In genomic region chr4:97349468-97350186, GRCh38 we compare ENCODE assay signal across 14 cellular contexts.
"Had no signal": no experiment of that assay in that cellular context is flagged by ENCODE, and none has a peak within 500 bp of the region (broad histone marks: within the 10 kb centered on the region; RNA-seq: fewer than 3 reads in every experiment).

No MANE protein-coding gene starts in this region.

- ATAC-seq: activated CD8-positive, alpha-beta T cell treated with anti-CD3 and anti-CD28 coated beads, Interleukin-2, amount 10 ng/mL, durations not matched to agents 7 days and 5 days; left lung; natural killer cell treated with Interleukin-12 subunit alpha and Interleukin-12 subunit beta and Interleukin-15 and Interleukin-18, amount 100 ng/mL, for 72 hours; sciatic nerve; stimulated activated memory B cell treated with anti-CD40 and anti-IgM and Interleukin-4, amounts not matched to agents 10 μg/mL and 1 μg/mL and 100 μg/mL, for 72 hours had no signal

- H3K27me3 Mint-ChIP-seq: natural killer cell treated with Interleukin-12 subunit alpha and Interleukin-12 subunit beta and Interleukin-15 and Interleukin-18, amount 100 ng/mL, for 72 hours; stimulated activated memory B cell treated with anti-CD40 and anti-IgM and Interleukin-4, amounts not matched to agents 10 μg/mL and 1 μg/mL and 100 μg/mL, for 72 hours had no signal

- DNase-seq: activated CD4-positive, alpha-beta T cell treated with anti-CD3 and anti-CD28 coated beads for 4 hours; activated CD8-positive, alpha-beta T cell treated with anti-CD3 and anti-CD28 coated beads, Interleukin-2, amount 10 ng/mL, durations not matched to agents 7 days and 5 days; activated naive CD4-positive, alpha-beta T cell treated with anti-CD3 and anti-CD28 coated beads for 36 hours; foreskin melanocyte; head of caudate nucleus; islet precursor cell; left lung; spleen; stimulated activated CD4-positive, alpha-beta T cell treated with anti-CD3 and anti-CD28 coated beads, Interleukin-1b, Interleukin-23, amount 100 ng/mL, for 48 hours; tibial artery; WERI-Rb-1 had no signal

- H3K27ac Mint-ChIP-seq: activated CD8-positive, alpha-beta T cell treated with anti-CD3 and anti-CD28 coated beads, Interleukin-2, amount 10 ng/mL, durations not matched to agents 7 days and 5 days; activated naive CD4-positive, alpha-beta T cell treated with anti-CD3 and anti-CD28 coated beads for 36 hours; natural killer cell treated with Interleukin-12 subunit alpha and Interleukin-12 subunit beta and Interleukin-15 and Interleukin-18, amount 100 ng/mL, for 72 hours; stimulated activated memory B cell treated with anti-CD40 and anti-IgM and Interleukin-4, amounts not matched to agents 10 μg/mL and 1 μg/mL and 100 μg/mL, for 72 hours had no signal

- H3K36me3 Mint-ChIP-seq: natural killer cell treated with Interleukin-12 subunit alpha and Interleukin-12 subunit beta and Interleukin-15 and Interleukin-18, amount 100 ng/mL, for 72 hours; stimulated activated memory B cell treated with anti-CD40 and anti-IgM and Interleukin-4, amounts not matched to agents 10 μg/mL and 1 μg/mL and 100 μg/mL, for 72 hours had no signal

- H3K4me3 Mint-ChIP-seq: activated CD8-positive, alpha-beta T cell treated with anti-CD3 and anti-CD28 coated beads, Interleukin-2, amount 10 ng/mL, durations not matched to agents 7 days and 5 days; activated naive CD4-positive, alpha-beta T cell treated with anti-CD3 and anti-CD28 coated beads for 36 hours; natural killer cell treated with Interleukin-12 subunit alpha and Interleukin-12 subunit beta and Interleukin-15 and Interleukin-18, amount 100 ng/mL, for 72 hours; stimulated activated memory B cell treated with anti-CD40 and anti-IgM and Interleukin-4, amounts not matched to agents 10 μg/mL and 1 μg/mL and 100 μg/mL, for 72 hours had no signal

- H3K4me1 Mint-ChIP-seq: stimulated activated memory B cell treated with anti-CD40 and anti-IgM and Interleukin-4, amounts not matched to agents 10 μg/mL and 1 μg/mL and 100 μg/mL, for 72 hours had no signal
